Comparison of ENCODE assay signal across 17 cellular contexts in the genomic region with DNA sequence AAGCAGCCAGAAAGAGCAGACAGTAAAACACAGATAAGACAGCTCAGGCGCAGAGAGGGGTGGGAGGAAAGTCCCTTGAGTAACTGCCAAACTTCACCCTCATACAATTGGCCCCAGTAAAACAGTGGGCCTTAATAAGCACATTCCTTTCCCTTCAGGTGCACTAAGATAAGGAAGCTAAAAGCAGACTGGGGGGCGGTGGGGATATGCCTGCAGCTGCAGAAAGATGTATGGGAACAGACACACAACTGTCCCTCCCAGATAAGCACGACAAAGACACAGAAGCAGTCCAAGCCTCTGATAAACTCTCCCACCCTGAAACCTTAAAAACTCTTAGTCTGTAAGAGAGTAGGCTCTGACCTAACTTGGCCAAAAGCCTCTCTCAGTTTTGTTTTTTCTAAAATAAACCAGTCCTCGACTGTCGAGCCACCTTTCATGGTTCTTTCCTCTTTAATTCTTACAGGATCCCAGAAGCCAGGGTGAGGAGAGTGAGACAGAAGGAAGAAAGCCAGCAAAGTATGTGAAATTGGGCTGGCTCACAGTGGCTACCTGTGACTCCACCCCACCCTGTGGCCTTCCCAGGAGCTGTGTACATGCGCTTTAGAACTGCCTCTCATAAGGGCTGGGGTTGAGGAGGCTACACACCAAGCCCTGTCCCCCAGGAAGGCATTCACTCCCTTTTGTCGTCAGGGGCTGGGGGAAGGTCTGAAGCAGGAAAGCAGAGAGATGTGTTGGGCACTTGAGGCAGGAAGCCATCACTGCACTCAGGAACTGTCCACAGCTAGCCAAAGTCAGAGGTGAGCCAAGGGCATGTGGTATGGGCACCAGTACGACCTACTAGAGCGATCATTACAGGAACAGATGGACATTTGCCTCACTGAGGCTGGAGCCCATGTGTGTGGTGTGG. TPM values are rescaled to one million over a fixed set of nuclear protein-coding genes. Genes with fewer than 3 reads are reported as not detected.
DNase-seq lines count a peak whose midpoint lies in the region; ATAC-seq and TF ChIP-seq lines count a peak whose summit lies in the region.
"Had no signal": no experiment of that assay in that cellular context is flagged by ENCODE, and none has a peak within 500 bp of the region (broad histone marks: within the 10 kb centered on the region; RNA-seq: fewer than 3 reads in every experiment).

No MANE protein-coding gene starts in this region.

- H3K4me2 ChIP-seq in OCI-LY3 (ENCODE audit: low read length) (peak overlapping the region; percentile 86), PC-9 (no peak overlapping the region)
- H3K4me2 ChIP-seq: SK-N-SH had no signal

- peak overlapping the region; percentile 30 for H3K4me3 ChIP-seq in OCI-LY3 (ENCODE audit: low read length)
- no peak overlapping the region for H3K4me3 ChIP-seq in esophagus muscularis mucosa
- H3K4me3 ChIP-seq in PC-9 = no peak overlapping the region
- H3K4me3 ChIP-seq: thyroid gland had no signal

- H3K27ac Mint-ChIP-seq in activated CD4-positive, alpha-beta T cell treated with anti-CD3 and anti-CD28 coated beads for 36 hours = peak overlapping the region; percentile 20
- H3K27ac Mint-ChIP-seq in stimulated activated naive CD8-positive, alpha-beta T cell treated with anti-CD3 and anti-CD28 coated beads, Interleukin-15, amount 100 ng/mL, for 72 hours = peak overlapping the region in 1 of 2 donors; percentile 83
- H3K27ac Mint-ChIP-seq: activated B cell treated with CpG ODN at 0.5 μM for 24 hours; activated naive CD8-positive, alpha-beta T cell treated with anti-CD3 and anti-CD28 coated beads, Interleukin-2, amount 10 ng/mL, durations not matched to agents 7 days and 5 days had no signal

- H4K20me1 ChIP-seq in OCI-LY3 (ENCODE audit: insufficient read depth, low read length) (no peaks in the 10 kb centered on the region), PC-9 (ENCODE audit: insufficient read depth) (no peaks in the 10 kb centered on the region)

- H3K9me2 ChIP-seq in PC-9 (ENCODE audit: insufficient read depth) = no peaks in the 10 kb centered on the region
- H3K9me2 ChIP-seq: SK-N-SH had no signal

- ATAC-seq in activated CD4-positive, alpha-beta T cell treated with anti-CD3 and anti-CD28 coated beads for 36 hours = no peak
- no peak for ATAC-seq in stimulated activated naive CD8-positive, alpha-beta T cell treated with anti-CD3 and anti-CD28 coated beads, Interleukin-15, amount 100 ng/mL, for 72 hours
- no peak for ATAC-seq in left ventricle myocardium superior

- H3K4me1 Mint-ChIP-seq in activated CD4-positive, alpha-beta T cell treated with anti-CD3 and anti-CD28 coated beads for 36 hours = peaks cover 45% of the 10 kb centered on the region
- peaks cover 66% of the 10 kb centered on the region for H3K4me1 Mint-ChIP-seq in stimulated activated naive CD8-positive, alpha-beta T cell treated with anti-CD3 and anti-CD28 coated beads, Interleukin-15, amount 100 ng/mL, for 72 hours

- H3K4me1 ChIP-seq in OCI-LY3 (ENCODE audit: low read length) = peaks cover 65% of the 10 kb centered on the region
- H3K4me1 ChIP-seq in esophagus muscularis mucosa = no peaks in the 10 kb centered on the region
- no peaks in the 10 kb centered on the region for H3K4me1 ChIP-seq in PC-9 (replicated peaks; ENCODE audit: insufficient read depth)
- H3K4me1 ChIP-seq: thyroid gland had no signal

- TF ChIP-seq EP300 in esophagus muscularis mucosa (IDR thresholded peaks at IDR 0.05) = no peak

- H3K36me3 Mint-ChIP-seq in activated CD4-positive, alpha-beta T cell treated with anti-CD3 and anti-CD28 coated beads for 36 hours (ENCODE audit: low read depth) = no peaks in the 10 kb centered on the region
- H3K36me3 Mint-ChIP-seq: CD4-positive, alpha-beta memory T cell had no signal

- no peak overlapping the region for H3K4me3 Mint-ChIP-seq in activated CD4-positive, alpha-beta T cell treated with anti-CD3 and anti-CD28 coated beads for 36 hours
- H3K4me3 Mint-ChIP-seq in stimulated activated naive CD8-positive, alpha-beta T cell treated with anti-CD3 and anti-CD28 coated beads, Interleukin-15, amount 100 ng/mL, for 72 hours = peak overlapping the region; percentile 23 to 42
- H3K4me3 Mint-ChIP-seq: activated B cell treated with CpG ODN at 0.5 μM for 24 hours; activated naive CD8-positive, alpha-beta T cell treated with anti-CD3 and anti-CD28 coated beads, Interleukin-2, amount 10 ng/mL, durations not matched to agents 7 days and 5 days had no signal

- H3K27me3 ChIP-seq in OCI-LY3 (ENCODE audit: low read depth, low read length) (peaks cover 9% of the 10 kb centered on the region; the same call in 1 of the 2 replicates), esophagus muscularis mucosa (peaks cover 0 to 67% (median 2%) of the 10 kb centered on the region in 4 donors), PC-9 (ENCODE audit: insufficient read depth, low read depth) (peaks cover 50% of the 10 kb centered on the region)
- H3K27me3 ChIP-seq: thyroid gland had no signal

- intact Hi-C loops in activated CD4-positive, alpha-beta T cell treated with anti-CD3 and anti-CD28 coated beads for 36 hours (cut with DNase I, micrococcal nuclease) = no loop called here
- intact Hi-C loops in esophagus muscularis mucosa (cut with DNase I) = no loop called here
- intact Hi-C loops in left ventricle myocardium superior (cut with micrococcal nuclease) = no loop called here
- intact Hi-C loops in PC-9 (cut with micrococcal nuclease; ENCODE audit: unreplicated experiment) = no loop called here

- H3K79me2 ChIP-seq in OCI-LY3 (ENCODE audit: low read length) (no peaks in the 10 kb centered on the region), PC-9 (ENCODE audit: low read depth) (no peaks in the 10 kb centered on the region)

- DNase-seq in activated CD4-positive, alpha-beta T cell treated with anti-CD3 and anti-CD28 coated beads for 36 hours = no peak
- no peak for DNase-seq in activated CD4-positive, alpha-beta T cell treated with anti-CD3 and anti-CD28 coated beads, Interleukin-2, amount 50 U/mL, for 1 hour
- DNase-seq in esophagus muscularis mucosa (ENCODE audit: extremely low spot score) = peak; percentile 79
- DNase-seq in stimulated activated naive CD8-positive, alpha-beta T cell treated with anti-CD3 and anti-CD28 coated beads, Interleukin-15, amount 100 ng/mL, for 72 hours = peak in 1 of 2 donors; percentile 6
- DNase-seq in left ventricle myocardium superior = no peak
- DNase-seq in PC-9 = no peak
- DNase-seq in OCI-M2 (lab: John Stamatoyannopoulos, UW; ENCODE audit: unreplicated experiment) = no peak
- DNase-seq: activated B cell treated with CpG ODN at 0.5 μM for 24 hours; activated naive CD8-positive, alpha-beta T cell treated with anti-CD3 and anti-CD28 coated beads, Interleukin-2, amount 10 ng/mL, durations not matched to agents 7 days and 5 days; caudate nucleus; CD4-positive, alpha-beta memory T cell; retina; SK-N-SH; thyroid gland had no signal

- TF ChIP-seq POLR2A in esophagus muscularis mucosa (IDR thresholded peaks at IDR 0.05; ENCODE audit: low read depth) = no peak

- H3K9me3 ChIP-seq in OCI-LY3 (ENCODE audit: insufficient read depth, low read length) (no peaks in the 10 kb centered on the region), esophagus muscularis mucosa (no peaks in the 10 kb centered on the region), PC-9 (ENCODE audit: insufficient read depth, low read depth) (no peaks in the 10 kb centered on the region)
- H3K9me3 ChIP-seq: SK-N-SH, thyroid gland had no signal

- no TSS peak for BruUV-seq in PC-9 (replicated peaks; lab: Mats Ljungman, UMichigan)

- H3K27ac ChIP-seq in OCI-LY3 (ENCODE audit: low read length) (peak overlapping the region; percentile 83), esophagus muscularis mucosa (replicated peaks in 1 of 4) (no peak overlapping the region), PC-9 (no peak overlapping the region)
- H3K27ac ChIP-seq: 22Rv1, thyroid gland had no signal

- POLR2A ChIA-PET in activated CD4-positive, alpha-beta T cell treated with anti-CD3 and anti-CD28 coated beads for 36 hours (lab: Charles Lee) = no interaction called here
- POLR2A ChIA-PET in PC-9 (lab: Charles Lee; ENCODE audit: unreplicated experiment) = no interaction called here

- peak overlapping the region; percentile 55 for H3K9ac ChIP-seq in OCI-LY3 (ENCODE audit: low read length)
- H3K9ac ChIP-seq: SK-N-SH had no signal

- TF ChIP-seq CTCF in OCI-LY3 (IDR thresholded peaks at IDR 0.05; ENCODE audit: low read depth, low read length) = no peak
- TF ChIP-seq CTCF in esophagus muscularis mucosa (IDR thresholded peaks at IDR 0.05) = no peak
- no peak for TF ChIP-seq CTCF in PC-9 (conservative IDR thresholded peaks at IDR 0.05)

- 57% methylated on average over 9 of the region's 9 CpGs for WGBS in esophagus muscularis mucosa

- H2AFZ ChIP-seq in OCI-LY3 (ENCODE audit: low read depth, low read length) (peak overlapping the region; percentile 57), PC-9 (no peak overlapping the region)

- H3F3A ChIP-seq in PC-9 (ENCODE audit: insufficient read depth, low read depth) = no peaks in the 10 kb centered on the region

- no peaks in the 10 kb centered on the region for H3K9me3 Mint-ChIP-seq in activated CD4-positive, alpha-beta T cell treated with anti-CD3 and anti-CD28 coated beads for 36 hours (ENCODE audit: low read depth)
- no peaks in the 10 kb centered on the region for H3K9me3 Mint-ChIP-seq in stimulated activated naive CD8-positive, alpha-beta T cell treated with anti-CD3 and anti-CD28 coated beads, Interleukin-15, amount 100 ng/mL, for 72 hours
- H3K9me3 Mint-ChIP-seq: activated B cell treated with CpG ODN at 0.5 μM for 24 hours; CD4-positive, alpha-beta memory T cell had no signal

- peaks cover 9% of the 10 kb centered on the region for H3K27me3 Mint-ChIP-seq in activated CD4-positive, alpha-beta T cell treated with anti-CD3 and anti-CD28 coated beads for 36 hours
- H3K27me3 Mint-ChIP-seq in stimulated activated naive CD8-positive, alpha-beta T cell treated with anti-CD3 and anti-CD28 coated beads, Interleukin-15, amount 100 ng/mL, for 72 hours = peaks cover 68% of the 10 kb centered on the region

- CTCF ChIA-PET in activated CD4-positive, alpha-beta T cell treated with anti-CD3 and anti-CD28 coated beads for 36 hours (lab: Charles Lee) = interaction anchor here (0.9 to 3.4 kb wide), 2 partner anchors 8 to 151 kb away, joined by 5 to 20 read pairs; no protein-coding TSS in a partner anchor
- CTCF ChIA-PET in PC-9 (lab: Charles Lee) = no interaction called here

- H3K36me3 ChIP-seq in OCI-LY3 (replicated peaks; ENCODE audit: low read depth, low read length) (no peaks in the 10 kb centered on the region), esophagus muscularis mucosa (no peaks in the 10 kb centered on the region), PC-9 (ENCODE audit: low read depth) (no peaks in the 10 kb centered on the region)
- H3K36me3 ChIP-seq: thyroid gland had no signal

RNA-seq across cellular contexts. Expression of a gene that starts 4.6 kb away (rescaled TPM):
- under 1 TPM in 1 of 2 experiments, not detected in 1; 0.09 TPM for total RNA-seq in activated CD4-positive, alpha-beta T cell treated with anti-CD3 and anti-CD28 coated beads for 36 hours
- total RNA-seq in esophagus muscularis mucosa = not detected
- total RNA-seq in left ventricle myocardium superior = not detected
- total RNA-seq in PC-9 (2021) = not detected in 2 replicates
- total RNA-seq: activated B cell treated with CpG ODN at 0.5 μM for 24 hours; activated naive CD8-positive, alpha-beta T cell treated with anti-CD3 and anti-CD28 coated beads, Interleukin-2, amount 10 ng/mL, durations not matched to agents 7 days and 5 days; CD4-positive, alpha-beta memory T cell; H4; thyroid gland had no signal

RNA-seq across cellular contexts. Expression of a gene that starts 13.6 kb away (rescaled TPM):
- total RNA-seq in activated CD4-positive, alpha-beta T cell treated with anti-CD3 and anti-CD28 coated beads for 36 hours = not detected
- total RNA-seq in esophagus muscularis mucosa (100 to 1,000 TPM in 2 of 4 donors, 10 to 100 TPM in 2; 61.2 to 845 (median 119) TPM), left ventricle myocardium superior (87.0 TPM), PC-9 (2021) (2.1 and 4.3 TPM in 2 replicates)
- total RNA-seq: H4 had no signal

RNA-seq across cellular contexts. Expression of a gene that starts 31.3 kb away (rescaled TPM):
- total RNA-seq in activated CD4-positive, alpha-beta T cell treated with anti-CD3 and anti-CD28 coated beads for 36 hours = not detected
- total RNA-seq in esophagus muscularis mucosa (not detected), left ventricle myocardium superior (not detected), PC-9 (2021) (not detected in 2 replicates)
- total RNA-seq: activated B cell treated with CpG ODN at 0.5 μM for 24 hours; activated naive CD8-positive, alpha-beta T cell treated with anti-CD3 and anti-CD28 coated beads, Interleukin-2, amount 10 ng/mL, durations not matched to agents 7 days and 5 days; CD4-positive, alpha-beta memory T cell; H4; thyroid gland had no signal

RNA-seq across cellular contexts. Expression of a gene that starts 31.4 kb away (rescaled TPM):
- not detected for total RNA-seq in activated CD4-positive, alpha-beta T cell treated with anti-CD3 and anti-CD28 coated beads for 36 hours
- total RNA-seq in esophagus muscularis mucosa (10 to 100 TPM in 1 of 4 donors, not detected in 3; 33.1 TPM), left ventricle myocardium superior (3.5 TPM), PC-9 (2021) (not detected in 2 replicates)
- total RNA-seq: activated B cell treated with CpG ODN at 0.5 μM for 24 hours; activated naive CD8-positive, alpha-beta T cell treated with anti-CD3 and anti-CD28 coated beads, Interleukin-2, amount 10 ng/mL, durations not matched to agents 7 days and 5 days; CD4-positive, alpha-beta memory T cell; H4; thyroid gland had no signal

RNA-seq across cellular contexts. Expression of a gene that starts 46.8 kb away (rescaled TPM):
- total RNA-seq in activated CD4-positive, alpha-beta T cell treated with anti-CD3 and anti-CD28 coated beads for 36 hours = not detected
- total RNA-seq in esophagus muscularis mucosa (100 to 1,000 TPM in 1 of 4 donors, 10 to 100 TPM in 2, 1 to 10 TPM in 1; 9.9 to 155 (median 12.0) TPM), left ventricle myocardium superior (40.7 TPM), PC-9 (2021) (not detected in 2 replicates)
- total RNA-seq: activated B cell treated with CpG ODN at 0.5 μM for 24 hours, H4 had no signal

Comparison
In these comparisons a context has a peak if more than half of its experiments do, and no peak if none do; other contexts are left out.
1. RNA of a gene that starts 13.6 kb away (total RNA-seq): 61.2 to 845 TPM in esophagus muscularis mucosa and 87.0 TPM in left ventricle myocardium superior (single experiment); 2.1 to 4.3 TPM in PC-9 and not detected in activated CD4-positive, alpha-beta T cell treated with anti-CD3 and anti-CD28 coated beads for 36 hours; every median in the first group is over 10 times any median in the second.